ENCODE assay signal across 1 cellular context in the genomic region with DNA sequence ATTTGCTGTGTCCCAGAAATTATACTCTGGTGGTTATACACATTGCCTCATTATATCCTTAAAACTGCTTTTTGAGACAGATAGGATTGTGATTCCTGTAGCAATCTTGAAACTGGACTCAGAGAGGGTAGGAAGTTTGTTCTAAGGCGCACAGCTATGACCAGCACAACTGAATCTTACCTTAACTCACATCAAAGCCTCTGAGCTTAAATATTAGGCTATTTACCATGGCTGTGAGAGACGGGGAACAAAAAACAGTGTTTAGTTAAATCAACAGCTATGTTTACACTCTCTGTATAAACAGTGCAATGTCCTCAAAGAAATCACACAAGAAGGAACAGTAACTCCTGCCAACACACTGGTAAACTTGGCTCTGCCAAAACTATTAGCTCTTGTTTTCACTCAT.
TF ChIP-seq lines count a peak whose summit lies in the region.

No MANE protein-coding gene starts in this region.

TF ChIP-seq in HepG2, 621 proteins besides CTCF, POLR2A, EP300 and RAD21 (continued from another document):
- TF ChIP-seq ARNTL (CRISPR knock-in tag; IDR thresholded peaks at IDR 0.05) (peak; percentile 55; the same call in 1 of the 2 replicates), ZKSCAN5 (CRISPR knock-in tag; IDR thresholded peaks at IDR 0.05) (no peak), CREM (IDR thresholded peaks at IDR 0.05) (peak; percentile 90), CREM (CRISPR knock-in tag; IDR thresholded peaks at IDR 0.05) (no peak), SAP130 (CRISPR knock-in tag; IDR thresholded peaks at IDR 0.05; ENCODE audit: low read depth) (peak; percentile 79), ZNF552 (CRISPR knock-in tag; IDR thresholded peaks at IDR 0.05; ENCODE audit: borderline replicate concordance) (no peak), ZNF878 (CRISPR knock-in tag; IDR thresholded peaks at IDR 0.05) (no peak), NKX3-1 (CRISPR knock-in tag; IDR thresholded peaks at IDR 0.05) (no peak), AKAP8 (CRISPR knock-in tag; IDR thresholded peaks at IDR 0.05) (no peak), NFYC (CRISPR knock-in tag; IDR thresholded peaks at IDR 0.05) (0 out of 2 replicates have a peak, but pooled peaks have one; percentile 16), ZNF136 (CRISPR knock-in tag; IDR thresholded peaks at IDR 0.05; ENCODE audit: low read depth) (no peak), ZNF281 (CRISPR knock-in tag; IDR thresholded peaks at IDR 0.05; ENCODE audit: borderline replicate concordance) (0 out of 2 replicates have a peak, but pooled peaks have one; percentile 50), NCOR1 (IDR thresholded peaks at IDR 0.05; ENCODE audit: borderline replicate concordance, low read length) (no peak), KDM6A (CRISPR knock-in tag; IDR thresholded peaks at IDR 0.05; ENCODE audit: low read depth) (peak; percentile 68), ZNF383 (CRISPR knock-in tag; IDR thresholded peaks at IDR 0.05; ENCODE audit: borderline replicate concordance) (no peak), DRAP1 (CRISPR knock-in tag; IDR thresholded peaks at IDR 0.05) (no peak; the same call in 1 of the 2 replicates), ZNF205 (CRISPR knock-in tag; IDR thresholded peaks at IDR 0.05) (0 out of 2 replicates have a peak, but pooled peaks have one; percentile 37), ZBTB39 (CRISPR knock-in tag; IDR thresholded peaks at IDR 0.05) (no peak), GFI1 (CRISPR knock-in tag; IDR thresholded peaks at IDR 0.05; ENCODE audit: borderline replicate concordance) (peak; percentile 74), NFIC (IDR thresholded peaks at IDR 0.05; ENCODE audit: low read length) (peak; percentile 91), FOXA1 (IDR thresholded peaks at IDR 0.05) (peak; percentile 98), FOXA1 (CRISPR knock-in tag; IDR thresholded peaks at IDR 0.05) (peak; percentile 98)
- TF ChIP-seq, protein P1, sequence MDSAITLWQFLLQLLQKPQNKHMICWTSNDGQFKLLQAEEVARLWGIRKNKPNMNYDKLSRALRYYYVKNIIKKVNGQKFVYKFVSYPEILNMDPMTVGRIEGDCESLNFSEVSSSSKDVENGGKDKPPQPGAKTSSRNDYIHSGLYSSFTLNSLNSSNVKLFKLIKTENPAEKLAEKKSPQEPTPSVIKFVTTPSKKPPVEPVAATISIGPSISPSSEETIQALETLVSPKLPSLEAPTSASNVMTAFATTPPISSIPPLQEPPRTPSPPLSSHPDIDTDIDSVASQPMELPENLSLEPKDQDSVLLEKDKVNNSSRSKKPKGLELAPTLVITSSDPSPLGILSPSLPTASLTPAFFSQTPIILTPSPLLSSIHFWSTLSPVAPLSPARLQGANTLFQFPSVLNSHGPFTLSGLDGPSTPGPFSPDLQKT (CRISPR knock-in tag; IDR thresholded peaks at IDR 0.05; ENCODE audit: borderline replicate concordance) = no peak
- TF ChIP-seq, protein P2, sequence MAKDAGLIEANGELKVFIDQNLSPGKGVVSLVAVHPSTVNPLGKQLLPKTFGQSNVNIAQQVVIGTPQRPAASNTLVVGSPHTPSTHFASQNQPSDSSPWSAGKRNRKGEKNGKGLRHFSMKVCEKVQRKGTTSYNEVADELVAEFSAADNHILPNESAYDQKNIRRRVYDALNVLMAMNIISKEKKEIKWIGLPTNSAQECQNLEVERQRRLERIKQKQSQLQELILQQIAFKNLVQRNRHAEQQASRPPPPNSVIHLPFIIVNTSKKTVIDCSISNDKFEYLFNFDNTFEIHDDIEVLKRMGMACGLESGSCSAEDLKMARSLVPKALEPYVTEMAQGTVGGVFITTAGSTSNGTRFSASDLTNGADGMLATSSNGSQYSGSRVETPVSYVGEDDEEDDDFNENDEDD (CRISPR knock-in tag; IDR thresholded peaks at IDR 0.05; ENCODE audit: borderline replicate concordance) = no peak
- TF ChIP-seq, protein P3, sequence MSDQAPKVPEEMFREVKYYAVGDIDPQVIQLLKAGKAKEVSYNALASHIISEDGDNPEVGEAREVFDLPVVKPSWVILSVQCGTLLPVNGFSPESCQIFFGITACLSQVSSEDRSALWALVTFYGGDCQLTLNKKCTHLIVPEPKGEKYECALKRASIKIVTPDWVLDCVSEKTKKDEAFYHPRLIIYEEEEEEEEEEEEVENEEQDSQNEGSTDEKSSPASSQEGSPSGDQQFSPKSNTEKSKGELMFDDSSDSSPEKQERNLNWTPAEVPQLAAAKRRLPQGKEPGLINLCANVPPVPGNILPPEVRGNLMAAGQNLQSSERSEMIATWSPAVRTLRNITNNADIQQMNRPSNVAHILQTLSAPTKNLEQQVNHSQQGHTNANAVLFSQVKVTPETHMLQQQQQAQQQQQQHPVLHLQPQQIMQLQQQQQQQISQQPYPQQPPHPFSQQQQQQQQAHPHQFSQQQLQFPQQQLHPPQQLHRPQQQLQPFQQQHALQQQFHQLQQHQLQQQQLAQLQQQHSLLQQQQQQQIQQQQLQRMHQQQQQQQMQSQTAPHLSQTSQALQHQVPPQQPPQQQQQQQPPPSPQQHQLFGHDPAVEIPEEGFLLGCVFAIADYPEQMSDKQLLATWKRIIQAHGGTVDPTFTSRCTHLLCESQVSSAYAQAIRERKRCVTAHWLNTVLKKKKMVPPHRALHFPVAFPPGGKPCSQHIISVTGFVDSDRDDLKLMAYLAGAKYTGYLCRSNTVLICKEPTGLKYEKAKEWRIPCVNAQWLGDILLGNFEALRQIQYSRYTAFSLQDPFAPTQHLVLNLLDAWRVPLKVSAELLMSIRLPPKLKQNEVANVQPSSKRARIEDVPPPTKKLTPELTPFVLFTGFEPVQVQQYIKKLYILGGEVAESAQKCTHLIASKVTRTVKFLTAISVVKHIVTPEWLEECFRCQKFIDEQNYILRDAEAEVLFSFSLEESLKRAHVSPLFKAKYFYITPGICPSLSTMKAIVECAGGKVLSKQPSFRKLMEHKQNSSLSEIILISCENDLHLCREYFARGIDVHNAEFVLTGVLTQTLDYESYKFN (CRISPR knock-in tag; conservative IDR thresholded peaks at IDR 0.05) = peak; percentile 95
- TF ChIP-seq, protein P4, sequence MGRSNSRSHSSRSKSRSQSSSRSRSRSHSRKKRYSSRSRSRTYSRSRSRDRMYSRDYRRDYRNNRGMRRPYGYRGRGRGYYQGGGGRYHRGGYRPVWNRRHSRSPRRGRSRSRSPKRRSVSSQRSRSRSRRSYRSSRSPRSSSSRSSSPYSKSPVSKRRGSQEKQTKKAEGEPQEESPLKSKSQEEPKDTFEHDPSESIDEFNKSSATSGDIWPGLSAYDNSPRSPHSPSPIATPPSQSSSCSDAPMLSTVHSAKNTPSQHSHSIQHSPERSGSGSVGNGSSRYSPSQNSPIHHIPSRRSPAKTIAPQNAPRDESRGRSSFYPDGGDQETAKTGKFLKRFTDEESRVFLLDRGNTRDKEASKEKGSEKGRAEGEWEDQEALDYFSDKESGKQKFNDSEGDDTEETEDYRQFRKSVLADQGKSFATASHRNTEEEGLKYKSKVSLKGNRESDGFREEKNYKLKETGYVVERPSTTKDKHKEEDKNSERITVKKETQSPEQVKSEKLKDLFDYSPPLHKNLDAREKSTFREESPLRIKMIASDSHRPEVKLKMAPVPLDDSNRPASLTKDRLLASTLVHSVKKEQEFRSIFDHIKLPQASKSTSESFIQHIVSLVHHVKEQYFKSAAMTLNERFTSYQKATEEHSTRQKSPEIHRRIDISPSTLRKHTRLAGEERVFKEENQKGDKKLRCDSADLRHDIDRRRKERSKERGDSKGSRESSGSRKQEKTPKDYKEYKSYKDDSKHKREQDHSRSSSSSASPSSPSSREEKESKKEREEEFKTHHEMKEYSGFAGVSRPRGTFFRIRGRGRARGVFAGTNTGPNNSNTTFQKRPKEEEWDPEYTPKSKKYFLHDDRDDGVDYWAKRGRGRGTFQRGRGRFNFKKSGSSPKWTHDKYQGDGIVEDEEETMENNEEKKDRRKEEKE (IDR thresholded peaks at IDR 0.05) = no peak
- TF ChIP-seq, protein P5, sequence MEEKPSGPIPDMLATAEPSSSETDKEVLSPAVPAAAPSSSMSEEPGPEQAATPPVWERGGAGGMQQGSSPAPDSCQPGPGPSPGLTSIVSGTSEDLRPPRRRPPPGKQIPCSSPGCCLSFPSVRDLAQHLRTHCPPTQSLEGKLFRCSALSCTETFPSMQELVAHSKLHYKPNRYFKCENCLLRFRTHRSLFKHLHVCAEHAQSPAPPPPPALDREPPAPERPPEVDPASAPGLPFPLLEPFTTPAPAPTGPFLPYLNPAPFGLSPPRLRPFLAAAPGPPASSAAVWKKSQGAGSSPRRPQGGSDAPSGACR (CRISPR knock-in tag; IDR thresholded peaks at IDR 0.05) = peak; percentile 56; the same call in 1 of the 2 replicates
- TF ChIP-seq, protein P6, sequence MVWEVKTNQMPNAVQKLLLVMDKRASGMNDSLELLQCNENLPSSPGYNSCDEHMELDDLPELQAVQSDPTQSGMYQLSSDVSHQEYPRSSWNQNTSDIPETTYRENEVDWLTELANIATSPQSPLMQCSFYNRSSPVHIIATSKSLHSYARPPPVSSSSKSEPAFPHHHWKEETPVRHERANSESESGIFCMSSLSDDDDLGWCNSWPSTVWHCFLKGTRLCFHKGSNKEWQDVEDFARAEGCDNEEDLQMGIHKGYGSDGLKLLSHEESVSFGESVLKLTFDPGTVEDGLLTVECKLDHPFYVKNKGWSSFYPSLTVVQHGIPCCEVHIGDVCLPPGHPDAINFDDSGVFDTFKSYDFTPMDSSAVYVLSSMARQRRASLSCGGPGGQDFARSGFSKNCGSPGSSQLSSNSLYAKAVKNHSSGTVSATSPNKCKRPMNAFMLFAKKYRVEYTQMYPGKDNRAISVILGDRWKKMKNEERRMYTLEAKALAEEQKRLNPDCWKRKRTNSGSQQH (CRISPR knock-in tag; IDR thresholded peaks at IDR 0.05; ENCODE audit: low read depth) = no peak
